Comparison of ENCODE assay signal across 13 cellular contexts in genomic region chr3:113436794-113437193, GRCh38. TPM values are rescaled to one million over a fixed set of nuclear protein-coding genes. Genes with fewer than 3 reads are reported as not detected.
DNase-seq lines count a peak whose midpoint lies in the region; ATAC-seq and TF ChIP-seq lines count a peak whose summit lies in the region.
"Had no signal": no experiment of that assay in that cellular context is flagged by ENCODE, and none has a peak within 500 bp of the region (broad histone marks: within the 10 kb centered on the region; RNA-seq: fewer than 3 reads in every experiment).

No MANE protein-coding gene starts in this region.

- peak; percentile 10 for DNase-seq in GM03348 (ENCODE audit: low spot score)
- DNase-seq in brain microvascular endothelial cell = peak; percentile 69
- DNase-seq in left colon = no peak
- no peak for DNase-seq in HAP-1 (ENCODE audit: low spot score in 2 of 2)
- no peak for DNase-seq in A673 (ENCODE audit: low spot score)
- no peak for DNase-seq in DMS53 (lab: John Stamatoyannopoulos, UW)
- no peak for DNase-seq in cerebellar cortex (ENCODE audit: low spot score)
- DNase-seq: activated T-cell treated with anti-CD3 and anti-CD28 coated beads for 4 hours, DMS153, KG1, NCI-H524 treated with DMSO at 0.1 percent for 48 hours, uterus had no signal

- POLR2A ChIA-PET in A673 (lab: Charles Lee; ENCODE audit: low non-redundant PET) = no interaction called here

- H3K4me3 ChIP-seq in brain microvascular endothelial cell (ENCODE audit: low read depth, low read length) = no peak overlapping the region
- H3K4me3 ChIP-seq in HAP-1 = no peak overlapping the region
- no peak overlapping the region for H3K4me3 ChIP-seq in A673 (ENCODE audit: low read depth, low read length, poor library complexity, severe bottlenecking)
- H3K4me3 ChIP-seq: uterus had no signal

- CTCF ChIA-PET in A673 (lab: Charles Lee) = no interaction called here

- in situ Hi-C loops in brain microvascular endothelial cell (cut with HindIII; ENCODE audit: low pct_ligation_motif_present, low sequenced_read_pairs) (no loop called here), HAP-1 (cut with MboI; ENCODE audit: low sequenced_read_pairs) (no loop called here)

- H3K9me3 ChIP-seq in HAP-1 (no peaks in the 10 kb centered on the region), A673 (ENCODE audit: low read depth, low read length, poor library complexity, severe bottlenecking) (no peaks in the 10 kb centered on the region)
- H3K9me3 ChIP-seq: uterus had no signal

- H3K4me1 ChIP-seq in HAP-1 (no peaks in the 10 kb centered on the region), A673 (ENCODE audit: insufficient read depth, low read length, poor library complexity, severe bottlenecking) (no peaks in the 10 kb centered on the region)
- H3K4me1 ChIP-seq: uterus had no signal

- intact Hi-C loops in left colon (cut with DNase I, micrococcal nuclease) = no loop called here
- intact Hi-C loops in A673 (cut with micrococcal nuclease; ENCODE audit: unreplicated experiment) = no loop called here

- H3K27ac ChIP-seq in brain microvascular endothelial cell = no peak overlapping the region
- H3K27ac ChIP-seq in A673 (ENCODE audit: low read depth, low read length, poor library complexity, severe bottlenecking) = no peak overlapping the region
- H3K27ac ChIP-seq: uterus had no signal

- H3K27me3 ChIP-seq in brain microvascular endothelial cell (replicated peaks) (no peaks in the 10 kb centered on the region), HAP-1 (ENCODE audit: low read depth) (no peaks in the 10 kb centered on the region), A673 (replicated peaks; ENCODE audit: insufficient read depth, low read depth, low read length, poor library complexity) (no peaks in the 10 kb centered on the region)
- H3K27me3 ChIP-seq: uterus had no signal

- no TSS peak for BruUV-seq in A673 (replicated peaks; lab: Mats Ljungman, UMichigan)

- no peak for TF ChIP-seq CTCF in brain microvascular endothelial cell (IDR thresholded peaks at IDR 0.05; ENCODE audit: low read depth, low read length, missing control alignments)
- no peak for TF ChIP-seq CTCF in A673 (conservative IDR thresholded peaks at IDR 0.05; ENCODE audit: low read depth, low read length)

- H3K36me3 ChIP-seq in brain microvascular endothelial cell (replicated peaks) = no peaks in the 10 kb centered on the region
- H3K36me3 ChIP-seq in HAP-1 (replicated peaks) = no peaks in the 10 kb centered on the region
- no peaks in the 10 kb centered on the region for H3K36me3 ChIP-seq in A673 (ENCODE audit: insufficient read depth, low read length, poor library complexity, severe bottlenecking)
- H3K36me3 ChIP-seq: uterus had no signal

- ATAC-seq in HG02610 (IDR thresholded peaks at IDR 0.05; ENCODE audit: unreplicated experiment) (peak; percentile 76), left colon (peak; percentile 78)

RNA-seq across cellular contexts. Expression of gene CFAP44, which starts 4.5 kb away (rescaled TPM):
- total RNA-seq in left colon (1 to 10 TPM; 9.3 to 9.9 TPM), A673 (2021) (2.4 and 3.5 TPM in 2 replicates)

Comparison
In these comparisons a context has a peak if more than half of its experiments do, and no peak if none do; other contexts are left out.
1. DNase-seq: peak in GM03348 (single experiment) and brain microvascular endothelial cell (single experiment); none in left colon (0 of 2), HAP-1 (0 of 2), A673 (single experiment), DMS53 (single experiment) and cerebellar cortex (single experiment).